ENCODE assay signal across 15 cellular contexts in the genomic region with DNA sequence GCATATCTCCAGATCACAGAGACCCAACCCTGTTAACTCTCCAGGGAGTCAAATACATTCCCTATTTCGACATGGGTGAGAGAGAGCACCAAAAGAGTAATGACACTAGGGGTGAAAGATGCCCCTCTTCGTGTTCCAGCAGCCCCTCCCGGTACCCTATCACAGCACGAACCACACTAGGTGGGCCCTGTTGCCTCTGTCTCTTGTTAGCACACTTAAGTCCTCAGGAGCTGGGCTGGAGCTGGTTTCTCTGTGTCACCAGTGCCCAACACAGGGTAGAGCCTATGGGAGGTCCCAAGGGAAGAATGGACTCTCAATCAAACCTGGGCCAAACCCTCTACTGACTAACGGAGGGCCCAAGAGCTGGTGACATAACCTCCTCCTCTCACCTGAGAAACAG. TPM values are rescaled to one million over a fixed set of nuclear protein-coding genes. Genes with fewer than 3 reads are reported as not detected.
DNase-seq lines count a peak whose midpoint lies in the region; TF ChIP-seq lines count a peak whose summit lies in the region.
"Had no signal": no experiment of that assay in that cellular context is flagged by ENCODE, and none has a peak within 500 bp of the region (broad histone marks: within the 10 kb centered on the region; RNA-seq: fewer than 3 reads in every experiment).

No MANE protein-coding gene starts in this region.

- no peaks in the 10 kb centered on the region for H4K20me1 ChIP-seq in mammary epithelial cell (ENCODE audit: insufficient read depth, low read length)

- H3K27me3 ChIP-seq in CD4-positive, alpha-beta memory T cell (ENCODE audit: insufficient read depth, low read length): no peaks in the 10 kb centered on the region
- H3K27me3 ChIP-seq in mammary epithelial cell (ENCODE audit: insufficient read depth, low read length): no peaks in the 10 kb centered on the region
- H3K27me3 ChIP-seq: neutrophil, spleen, tibial artery had no signal

- no peak overlapping the region for H3K4me3 ChIP-seq in CD4-positive, alpha-beta memory T cell (ENCODE audit: low read length in 2 of 2)
- no peak overlapping the region for H3K4me3 ChIP-seq in mammary epithelial cell (replicated peaks in 1 of 3; ENCODE audit: insufficient read depth in 1 of 3, low read depth in 2 of 3, low read length in 3 of 3)

- DNase-seq in CD4-positive, alpha-beta memory T cell: no peak
- DNase-seq in HFFc6: no peak
- DNase-seq in mammary epithelial cell: no peak
- no peak for DNase-seq in nephron progenitor cell
- no peak for DNase-seq in NCI-H2107 (lab: John Stamatoyannopoulos, UW)
- DNase-seq in NCI-H510A (lab: John Stamatoyannopoulos, UW): no peak
- no peak for DNase-seq in dermis blood vessel endothelial cell
- DNase-seq: amniotic stem cell; DMS 273 treated with DMSO at 0.1 percent for 48 hours; effector CD4-positive, alpha-beta T cell; NCI-H1436; NCI-H69; spleen; tibial artery had no signal

- H2AFZ ChIP-seq in mammary epithelial cell (ENCODE audit: low read depth, low read length): no peak overlapping the region

- 96% methylated on average over 5 of the region's 5 CpGs for WGBS in mammary epithelial cell (ENCODE audit: low coverage, missing lambda C conversion rate)

- H3K27me3 Mint-ChIP-seq in CD4-positive, alpha-beta memory T cell: peaks cover 0 to 2% of the 10 kb centered on the region in 2 donors
- no peaks in the 10 kb centered on the region; the same call in none of the 2 replicates for H3K27me3 Mint-ChIP-seq in HFFc6 (ENCODE audit: insufficient read depth)
- H3K27me3 Mint-ChIP-seq in nephron progenitor cell (ENCODE audit: low read depth, poor library complexity): peaks cover 5% of the 10 kb centered on the region

- dilution Hi-C loops in mammary epithelial cell (cut with HindIII; ENCODE audit: low sequenced_read_pairs): no loop called here

- in situ Hi-C loops in mammary epithelial cell (cut with MboI; ENCODE audit: low sequenced_read_pairs in 2 of 2): loop anchor here in 1 of 2 donors (25.0 kb wide), 1 partner anchor 1039 kb away; no protein-coding TSS in a partner anchor

- H3K4me3 Mint-ChIP-seq in CD4-positive, alpha-beta memory T cell: peak overlapping the region; percentile 92 to 99 (median 96)
- H3K4me3 Mint-ChIP-seq in HFFc6: peak overlapping the region; percentile 96
- peak overlapping the region; percentile 86 for H3K4me3 Mint-ChIP-seq in nephron progenitor cell

- peak overlapping the region; percentile 87 for H3K27ac ChIP-seq in CD4-positive, alpha-beta memory T cell (ENCODE audit: low read depth, low read length)
- no peak overlapping the region for H3K27ac ChIP-seq in mammary epithelial cell (ENCODE audit: insufficient read depth, low read depth, low read length)

- no peak for TF ChIP-seq CTCF in HFFc6 (IDR thresholded peaks at IDR 0.05)
- no peak for TF ChIP-seq CTCF in mammary epithelial cell (conservative IDR thresholded peaks at IDR 0.05 in 1 of 2, IDR thresholded peaks at IDR 0.05 in 1 of 2; ENCODE audit: extremely low read depth in 1 of 2, insufficient read depth in 1 of 2, low read depth in 1 of 2, low read length in 2 of 2)
- TF ChIP-seq CTCF in nephron progenitor cell (IDR thresholded peaks at IDR 0.05): no peak

- no TSS peak for BruUV-seq in mammary epithelial cell (replicated peaks; lab: Mats Ljungman, UMichigan)

- H3K36me3 Mint-ChIP-seq in CD4-positive, alpha-beta memory T cell: peaks cover 13 to 31% of the 10 kb centered on the region in 2 donors
- H3K36me3 Mint-ChIP-seq in HFFc6 (ENCODE audit: low read depth): peaks cover 5% of the 10 kb centered on the region; the same call in 1 of the 2 replicates
- H3K36me3 Mint-ChIP-seq in nephron progenitor cell (ENCODE audit: low read depth): peaks cover 10% of the 10 kb centered on the region

- POLR2A ChIA-PET in CD4-positive, alpha-beta memory T cell (lab: Charles Lee; ENCODE audit: partially characterized antibody): no interaction called here

- peaks cover 16 to 35% (median 29%) of the 10 kb centered on the region in 4 donors for H3K4me1 Mint-ChIP-seq in CD4-positive, alpha-beta memory T cell
- H3K4me1 Mint-ChIP-seq in HFFc6 (ENCODE audit: low read depth) (peaks cover 15% of the 10 kb centered on the region), nephron progenitor cell (peaks cover 22% of the 10 kb centered on the region)

- peaks cover 17% of the 10 kb centered on the region for H3K4me1 ChIP-seq in CD4-positive, alpha-beta memory T cell (ENCODE audit: insufficient read depth, low read length)
- peaks cover 6% of the 10 kb centered on the region for H3K4me1 ChIP-seq in mammary epithelial cell (ENCODE audit: insufficient read depth, low read length)

- H3K9me3 ChIP-seq in CD4-positive, alpha-beta memory T cell (ENCODE audit: control insufficient read depth in 1 of 2, low read length in 2 of 2): no peaks in the 10 kb centered on the region
- no peaks in the 10 kb centered on the region for H3K9me3 ChIP-seq in mammary epithelial cell (replicated peaks; ENCODE audit: insufficient read depth, low read length)
- H3K9me3 ChIP-seq: neutrophil, spleen, tibial artery had no signal

- intact Hi-C loops in CD4-positive, alpha-beta memory T cell (cut with micrococcal nuclease): loop anchor here (5.0 to 10.0 kb wide), 3 partner anchors 248 to 1026 kb away; a partner anchor contains a TSS
- intact Hi-C loops in mammary epithelial cell (cut with micrococcal nuclease): no loop called here

- CTCF ChIA-PET in CD4-positive, alpha-beta memory T cell (lab: Charles Lee; ENCODE audit: partially characterized antibody): no interaction called here
- CTCF ChIA-PET in mammary epithelial cell (lab: Charles Lee; ENCODE audit: low non-redundant PET): no interaction called here

- no peak overlapping the region for H3K9ac ChIP-seq in mammary epithelial cell (ENCODE audit: insufficient read depth, low read length)

- peaks cover 0 to 2% (median 0%) of the 10 kb centered on the region in 8 donors for H3K9me3 Mint-ChIP-seq in CD4-positive, alpha-beta memory T cell
- no peaks in the 10 kb centered on the region for H3K9me3 Mint-ChIP-seq in HFFc6
- H3K9me3 Mint-ChIP-seq in nephron progenitor cell: no peaks in the 10 kb centered on the region

- H3K4me2 ChIP-seq in mammary epithelial cell (ENCODE audit: insufficient read depth, low read depth, low read length): peak overlapping the region; percentile 92

- H3K27ac Mint-ChIP-seq in CD4-positive, alpha-beta memory T cell: peak overlapping the region; percentile 95 to 100 (median 99)
- H3K27ac Mint-ChIP-seq in HFFc6 (peak overlapping the region; percentile 96), nephron progenitor cell (no peak overlapping the region)

- H3K36me3 ChIP-seq in CD4-positive, alpha-beta memory T cell (ENCODE audit: insufficient read depth, low read length): no peaks in the 10 kb centered on the region
- no peaks in the 10 kb centered on the region for H3K36me3 ChIP-seq in mammary epithelial cell (ENCODE audit: insufficient read depth, low read length)
- H3K36me3 ChIP-seq: neutrophil had no signal

- H3K79me2 ChIP-seq in mammary epithelial cell (ENCODE audit: insufficient read depth, low read length): no peaks in the 10 kb centered on the region

RNA-seq across cellular contexts. Expression of a gene that starts 1.2 kb away (rescaled TPM):
- total RNA-seq in CD4-positive, alpha-beta memory T cell: 1 to 10 TPM; 8.5 to 8.8 TPM
- 1 to 10 TPM; 5.6 to 7.0 TPM for polyA plus RNA-seq in CD4-positive, alpha-beta memory T cell
- 1 to 10 TPM; 3.4 to 4.3 (median 3.8) TPM for total RNA-seq in HFFc6 (2021; fragmentation: NEBNext Ultra II Directional; extraction: Animal tissue kit (Norgen Biotek cat#: 25700))
- total RNA-seq in mammary epithelial cell (1 to 10 TPM; 6.7 to 7.7 TPM), dermis blood vessel endothelial cell (0.85 and 0.98 TPM in 2 replicates)
- 9.2 TPM for polyA plus RNA-seq in mammary epithelial cell
- polyA minus RNA-seq in mammary epithelial cell: 2.3 TPM

RNA-seq across cellular contexts. Expression of a gene that starts 55.4 kb away (rescaled TPM):
- total RNA-seq in CD4-positive, alpha-beta memory T cell: not detected
- polyA plus RNA-seq in CD4-positive, alpha-beta memory T cell: not detected
- not detected for total RNA-seq in HFFc6 (2021; fragmentation: NEBNext Ultra II Directional; extraction: Animal tissue kit (Norgen Biotek cat#: 25700))
- total RNA-seq in mammary epithelial cell (not detected), dermis blood vessel endothelial cell (not detected in 2 replicates)
- not detected for polyA plus RNA-seq in mammary epithelial cell
- polyA minus RNA-seq in mammary epithelial cell: not detected
- total RNA-seq: spleen had no signal
- polyA plus RNA-seq: spleen had no signal
